In the genomic region with DNA sequence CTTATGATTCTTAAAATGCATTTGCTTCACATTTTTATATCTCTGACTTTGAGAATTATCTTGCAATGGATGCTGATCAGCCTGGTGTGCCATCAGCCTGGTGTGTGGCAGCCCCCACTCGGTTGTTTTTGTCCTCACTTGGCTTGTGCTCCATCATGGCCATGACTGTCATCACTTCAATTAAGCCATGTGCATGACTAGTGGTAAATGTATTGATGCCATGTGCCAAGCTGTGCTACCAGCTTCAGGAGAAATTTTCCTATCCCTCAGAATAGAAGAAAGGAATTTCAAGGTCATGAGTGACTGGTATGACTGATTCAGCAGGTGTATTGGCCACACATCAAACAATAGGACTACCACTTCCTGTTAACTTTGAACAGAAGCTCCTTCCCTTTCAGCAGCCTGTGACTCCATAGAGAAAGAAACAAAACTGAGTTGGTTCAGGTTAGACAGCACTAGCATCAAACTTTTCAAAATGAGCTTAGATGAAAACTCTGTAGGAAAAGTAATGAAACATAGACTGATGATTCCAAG, we compare ENCODE assay signal across 1 cellular context.
TF ChIP-seq lines count a peak whose summit lies in the region.

No MANE protein-coding gene starts in this region.

TF ChIP-seq in GM23338, 12 proteins besides CTCF, POLR2A, EP300 and RAD21 (continued from another document):
- TF ChIP-seq, protein P1, sequence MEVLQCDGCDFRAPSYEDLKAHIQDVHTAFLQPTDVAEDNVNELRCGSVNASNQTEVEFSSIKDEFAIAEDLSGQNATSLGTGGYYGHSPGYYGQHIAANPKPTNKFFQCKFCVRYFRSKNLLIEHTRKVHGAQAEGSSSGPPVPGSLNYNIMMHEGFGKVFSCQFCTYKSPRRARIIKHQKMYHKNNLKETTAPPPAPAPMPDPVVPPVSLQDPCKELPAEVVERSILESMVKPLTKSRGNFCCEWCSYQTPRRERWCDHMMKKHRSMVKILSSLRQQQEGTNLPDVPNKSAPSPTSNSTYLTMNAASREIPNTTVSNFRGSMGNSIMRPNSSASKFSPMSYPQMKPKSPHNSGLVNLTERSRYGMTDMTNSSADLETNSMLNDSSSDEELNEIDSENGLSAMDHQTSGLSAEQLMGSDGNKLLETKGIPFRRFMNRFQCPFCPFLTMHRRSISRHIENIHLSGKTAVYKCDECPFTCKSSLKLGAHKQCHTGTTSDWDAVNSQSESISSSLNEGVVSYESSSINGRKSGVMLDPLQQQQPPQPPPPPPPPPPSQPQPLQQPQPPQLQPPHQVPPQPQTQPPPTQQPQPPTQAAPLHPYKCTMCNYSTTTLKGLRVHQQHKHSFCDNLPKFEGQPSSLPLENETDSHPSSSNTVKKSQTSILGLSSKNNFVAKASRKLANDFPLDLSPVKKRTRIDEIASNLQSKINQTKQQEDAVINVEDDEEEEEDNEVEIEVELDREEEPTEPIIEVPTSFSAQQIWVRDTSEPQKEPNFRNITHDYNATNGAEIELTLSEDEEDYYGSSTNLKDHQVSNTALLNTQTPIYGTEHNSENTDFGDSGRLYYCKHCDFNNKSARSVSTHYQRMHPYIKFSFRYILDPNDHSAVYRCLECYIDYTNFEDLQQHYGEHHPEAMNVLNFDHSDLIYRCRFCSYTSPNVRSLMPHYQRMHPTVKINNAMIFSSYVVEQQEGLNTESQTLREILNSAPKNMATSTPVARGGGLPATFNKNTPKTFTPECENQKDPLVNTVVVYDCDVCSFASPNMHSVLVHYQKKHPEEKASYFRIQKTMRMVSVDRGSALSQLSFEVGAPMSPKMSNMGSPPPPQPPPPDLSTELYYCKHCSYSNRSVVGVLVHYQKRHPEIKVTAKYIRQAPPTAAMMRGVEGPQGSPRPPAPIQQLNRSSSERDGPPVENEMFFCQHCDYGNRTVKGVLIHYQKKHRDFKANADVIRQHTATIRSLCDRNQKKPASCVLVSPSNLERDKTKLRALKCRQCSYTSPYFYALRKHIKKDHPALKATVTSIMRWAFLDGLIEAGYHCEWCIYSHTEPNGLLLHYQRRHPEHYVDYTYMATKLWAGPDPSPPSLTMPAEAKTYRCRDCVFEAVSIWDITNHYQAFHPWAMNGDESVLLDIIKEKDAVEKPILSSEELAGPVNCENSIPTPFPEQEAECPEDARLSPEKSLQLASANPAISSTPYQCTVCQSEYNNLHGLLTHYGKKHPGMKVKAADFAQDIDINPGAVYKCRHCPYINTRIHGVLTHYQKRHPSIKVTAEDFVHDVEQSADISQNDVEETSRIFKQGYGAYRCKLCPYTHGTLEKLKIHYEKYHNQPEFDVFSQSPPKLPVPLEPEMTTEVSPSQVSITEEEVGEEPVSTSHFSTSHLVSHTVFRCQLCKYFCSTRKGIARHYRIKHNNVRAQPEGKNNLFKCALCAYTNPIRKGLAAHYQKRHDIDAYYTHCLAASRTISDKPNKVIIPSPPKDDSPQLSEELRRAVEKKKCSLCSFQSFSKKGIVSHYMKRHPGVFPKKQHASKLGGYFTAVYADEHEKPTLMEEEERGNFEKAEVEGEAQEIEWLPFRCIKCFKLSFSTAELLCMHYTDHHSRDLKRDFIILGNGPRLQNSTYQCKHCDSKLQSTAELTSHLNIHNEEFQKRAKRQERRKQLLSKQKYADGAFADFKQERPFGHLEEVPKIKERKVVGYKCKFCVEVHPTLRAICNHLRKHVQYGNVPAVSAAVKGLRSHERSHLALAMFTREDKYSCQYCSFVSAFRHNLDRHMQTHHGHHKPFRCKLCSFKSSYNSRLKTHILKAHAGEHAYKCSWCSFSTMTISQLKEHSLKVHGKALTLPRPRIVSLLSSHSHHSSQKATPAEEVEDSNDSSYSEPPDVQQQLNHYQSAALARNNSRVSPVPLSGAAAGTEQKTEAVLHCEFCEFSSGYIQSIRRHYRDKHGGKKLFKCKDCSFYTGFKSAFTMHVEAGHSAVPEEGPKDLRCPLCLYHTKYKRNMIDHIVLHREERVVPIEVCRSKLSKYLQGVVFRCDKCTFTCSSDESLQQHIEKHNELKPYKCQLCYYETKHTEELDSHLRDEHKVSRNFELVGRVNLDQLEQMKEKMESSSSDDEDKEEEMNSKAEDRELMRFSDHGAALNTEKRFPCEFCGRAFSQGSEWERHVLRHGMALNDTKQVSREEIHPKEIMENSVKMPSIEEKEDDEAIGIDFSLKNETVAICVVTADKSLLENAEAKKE (CRISPR knock-in tag; IDR thresholded peaks at IDR 0.05): no peak
- TF ChIP-seq EZH2 (IDR thresholded peaks at IDR 0.05; ENCODE audit: low read depth, unreplicated experiment) (no peak), POLR2AphosphoS5 (IDR thresholded peaks at IDR 0.05; ENCODE audit: low read depth) (no peak), ZNF114 (CRISPR knock-in tag; IDR thresholded peaks at IDR 0.05) (no peak), EZH2phosphoT487 (IDR thresholded peaks at IDR 0.05; ENCODE audit: unreplicated experiment) (no peak), STAT1 (IDR thresholded peaks at IDR 0.05; ENCODE audit: unreplicated experiment) (no peak), JUNB (IDR thresholded peaks at IDR 0.05; ENCODE audit: unreplicated experiment) (no peak), REST (IDR thresholded peaks at IDR 0.05; ENCODE audit: unreplicated experiment) (no peak), NANOG (IDR thresholded peaks at IDR 0.05; ENCODE audit: borderline replicate concordance) (no peak)
TF ChIP-seq in GM23338: peak in this region for 0.
